8 cellular contexts compared by ENCODE assay signal in genomic region chr19:44889830-44890365, GRCh38. TPM values are rescaled to one million over a fixed set of nuclear protein-coding genes. Genes with fewer than 3 reads are reported as not detected.
DNase-seq lines count a peak whose midpoint lies in the region; ATAC-seq and TF ChIP-seq lines count a peak whose summit lies in the region.

No MANE protein-coding gene starts in this region.

- H3K9me3 Mint-ChIP-seq in activated naive CD4-positive, alpha-beta T cell treated with anti-CD3 and anti-CD28 coated beads, Interleukin-2, amount 10 ng/mL, durations not matched to agents 7 days and 5 days: no peaks in the 10 kb centered on the region
- no peaks in the 10 kb centered on the region for H3K9me3 Mint-ChIP-seq in type B pancreatic cell

- no peaks in the 10 kb centered on the region for H3K9me3 ChIP-seq in lung (ENCODE audit: control insufficient read depth in 2 of 2, insufficient read depth in 1 of 2, low read length in 1 of 2)

- TF ChIP-seq CTCF in brain microvascular endothelial cell (IDR thresholded peaks at IDR 0.05; ENCODE audit: low read depth, low read length, missing control alignments) (no peak), lung (IDR thresholded peaks at IDR 0.05; ENCODE audit: control extremely low read depth, extremely low read depth) (no peak), type B pancreatic cell (conservative IDR thresholded peaks at IDR 0.05) (no peak)

- H3K27ac ChIP-seq in brain microvascular endothelial cell (peak overlapping the region; percentile 72), lung (ENCODE audit: low read depth in 1 of 2, low read length in 1 of 2) (peak overlapping the region in 1 of 2 donors; percentile 45)

- WGBS in lung, 2 donors: 58 to 60% methylated on average over 17 of the region's 17 CpGs

- CTCF ChIA-PET in activated naive CD4-positive, alpha-beta T cell treated with anti-CD3 and anti-CD28 coated beads, Interleukin-2, amount 10 ng/mL, durations not matched to agents 7 days and 5 days (lab: Charles Lee): interaction anchor here (0.6 to 1.1 kb wide), 3 partner anchors 13 to 62 kb away, joined by 3 read pairs; partner anchors contain the start of gene NECTIN2

- no peak for ATAC-seq in lung (ENCODE audit: insufficient read depth, low FRiP score)
- ATAC-seq in GM18870 (IDR thresholded peaks at IDR 0.05; ENCODE audit: unreplicated experiment): no peak

- H3K36me3 ChIP-seq in brain microvascular endothelial cell (replicated peaks) (peaks cover 45% of the 10 kb centered on the region), lung (ENCODE audit: control insufficient read depth in 2 of 2, insufficient read depth in 2 of 2, low read length in 2 of 2) (peaks cover 13 to 24% of the 10 kb centered on the region in 2 donors)

- peak overlapping the region; percentile 93 for H3K27ac Mint-ChIP-seq in activated naive CD4-positive, alpha-beta T cell treated with anti-CD3 and anti-CD28 coated beads, Interleukin-2, amount 10 ng/mL, durations not matched to agents 7 days and 5 days
- peak overlapping the region; percentile 96 for H3K27ac Mint-ChIP-seq in type B pancreatic cell

- peak overlapping the region; percentile 75 for H3K4me3 Mint-ChIP-seq in activated naive CD4-positive, alpha-beta T cell treated with anti-CD3 and anti-CD28 coated beads, Interleukin-2, amount 10 ng/mL, durations not matched to agents 7 days and 5 days
- peak overlapping the region; percentile 91 for H3K4me3 Mint-ChIP-seq in type B pancreatic cell

- H3K4me1 Mint-ChIP-seq in activated naive CD4-positive, alpha-beta T cell treated with anti-CD3 and anti-CD28 coated beads, Interleukin-2, amount 10 ng/mL, durations not matched to agents 7 days and 5 days: peaks cover 34% of the 10 kb centered on the region
- peaks cover 26% of the 10 kb centered on the region for H3K4me1 Mint-ChIP-seq in type B pancreatic cell (ENCODE audit: unreplicated experiment)

- H3K4me3 ChIP-seq in brain microvascular endothelial cell (ENCODE audit: low read depth, low read length) (peak overlapping the region; percentile 39), lung (peak overlapping the region; percentile 23)

- DNase-seq in activated naive CD4-positive, alpha-beta T cell treated with anti-CD3 and anti-CD28 coated beads, Interleukin-2, amount 10 ng/mL, durations not matched to agents 7 days and 5 days: no peak
- DNase-seq in activated naive CD4-positive, alpha-beta T cell treated with Interleukin-2 at 50 U/mL for 16 hours: no peak
- DNase-seq in brain microvascular endothelial cell (no peak), lung (ENCODE audit: low spot score) (no peak), type B pancreatic cell (ENCODE audit: extremely low spot score, unreplicated experiment) (no peak), SKM-1 treated with dmso at 0.1 percent for 144 hours (lab: John Stamatoyannopoulos, UW; ENCODE audit: unreplicated experiment) (no peak), DMS79 treated with DMSO at 0.1 percent for 48 hours (lab: John Stamatoyannopoulos, UW) (no peak)

- H3K27me3 ChIP-seq in brain microvascular endothelial cell (replicated peaks) (no peaks in the 10 kb centered on the region), lung (ENCODE audit: control insufficient read depth, insufficient read depth) (no peaks in the 10 kb centered on the region)

- peaks cover 4 to 7% of the 10 kb centered on the region in 2 donors for H3K4me1 ChIP-seq in lung (ENCODE audit: control insufficient read depth in 2 of 2, insufficient read depth in 2 of 2, low read length in 2 of 2)

- H3K27me3 Mint-ChIP-seq in activated naive CD4-positive, alpha-beta T cell treated with anti-CD3 and anti-CD28 coated beads, Interleukin-2, amount 10 ng/mL, durations not matched to agents 7 days and 5 days: peaks cover 3% of the 10 kb centered on the region
- H3K27me3 Mint-ChIP-seq in type B pancreatic cell: no peaks in the 10 kb centered on the region

- peaks cover 11% of the 10 kb centered on the region for H3K36me3 Mint-ChIP-seq in activated naive CD4-positive, alpha-beta T cell treated with anti-CD3 and anti-CD28 coated beads, Interleukin-2, amount 10 ng/mL, durations not matched to agents 7 days and 5 days
- H3K36me3 Mint-ChIP-seq in type B pancreatic cell: peaks cover 23% of the 10 kb centered on the region

- in situ Hi-C loops in brain microvascular endothelial cell (cut with HindIII; ENCODE audit: low pct_ligation_motif_present, low sequenced_read_pairs): loop anchor here (10.0 kb wide), 1 partner anchor 65 kb away; the partner anchor contains the start of gene CLPTM1

RNA-seq across cellular contexts. Expression of gene TOMM40, which starts 1.2 kb away (rescaled TPM):
- 10 to 100 TPM; 17.6 to 76.8 TPM for total RNA-seq in lung
- 10 to 100 TPM; 55.0 to 69.4 TPM for polyA plus RNA-seq in lung
- 75.1 and 77.8 TPM in 2 replicates for total RNA-seq in type B pancreatic cell (ENCODE audit: low replicate concordance)

RNA-seq across cellular contexts. Expression of gene APOE, which starts 15.7 kb away (rescaled TPM):
- 100 to 1,000 TPM in 1 of 2 donors, 10 to 100 TPM in 1; 80.8 to 177 TPM for total RNA-seq in lung
- polyA plus RNA-seq in lung: 1,000 to 10,000 TPM in 1 of 2 donors, 100 to 1,000 TPM in 1; 235 to 1,011 TPM
- 168 and 209 TPM in 2 replicates for total RNA-seq in type B pancreatic cell (ENCODE audit: low replicate concordance)

RNA-seq across cellular contexts. Expression of gene APOC1, which starts 24.5 kb away (rescaled TPM):
- total RNA-seq in lung: 100 to 1,000 TPM in 1 of 2 donors, 10 to 100 TPM in 1; 14.0 to 282 TPM
- polyA plus RNA-seq in lung: 1,000 to 10,000 TPM in 1 of 2 donors, 100 to 1,000 TPM in 1; 153 to 1,030 TPM
- total RNA-seq in type B pancreatic cell (ENCODE audit: low replicate concordance): 76.3 and 145 TPM in 2 replicates

RNA-seq across cellular contexts. Expression of gene NECTIN2, which starts 43.8 kb away (rescaled TPM):
- total RNA-seq in lung: 100 to 1,000 TPM in 1 of 2 donors, 10 to 100 TPM in 1; 90.4 to 117 TPM
- 10 to 100 TPM; 76.9 to 97.6 TPM for polyA plus RNA-seq in lung
- 123 and 203 TPM in 2 replicates for total RNA-seq in type B pancreatic cell (ENCODE audit: low replicate concordance)

RNA-seq across cellular contexts. Expression of gene APOC4, which starts 52.1 kb away (rescaled TPM):
- total RNA-seq in lung (not detected), type B pancreatic cell (ENCODE audit: low replicate concordance) (not detected in 2 replicates)
- polyA plus RNA-seq in lung: under 1 TPM in 1 of 2 donors, not detected in 1; 0.98 TPM
